ENCODE assay signal across 1 cellular context in the genomic region with DNA sequence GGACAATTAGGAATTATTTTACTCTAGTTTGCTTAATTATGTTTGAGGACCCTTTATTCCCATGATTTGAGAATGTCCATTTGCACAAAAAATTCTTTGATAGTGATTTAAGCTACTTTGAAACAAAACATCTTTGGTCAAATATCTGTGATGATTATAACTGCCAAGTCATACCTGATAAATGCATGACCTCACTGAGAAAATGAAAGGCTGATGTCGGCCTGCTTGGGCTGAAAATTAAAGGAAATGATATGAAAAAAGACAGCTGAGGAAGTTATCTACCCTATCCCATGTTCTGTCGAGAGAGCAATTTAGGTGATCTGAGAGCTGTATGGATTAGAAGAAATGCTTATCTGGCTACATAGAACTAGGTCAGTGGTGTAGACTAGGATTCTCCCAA.
TF ChIP-seq lines count a peak whose summit lies in the region.

No MANE protein-coding gene starts in this region.

TF ChIP-seq in SK-N-SH, 30 proteins besides CTCF, POLR2A, EP300 and RAD21 (continued from another document):
- no peak for TF ChIP-seq CHD2 (IDR thresholded peaks at IDR 0.05; ENCODE audit: low read length, partially characterized antibody)
- TF ChIP-seq SMC3 (IDR thresholded peaks at IDR 0.05; ENCODE audit: low read depth, low read length), result no peak
- TF ChIP-seq, protein P1, sequence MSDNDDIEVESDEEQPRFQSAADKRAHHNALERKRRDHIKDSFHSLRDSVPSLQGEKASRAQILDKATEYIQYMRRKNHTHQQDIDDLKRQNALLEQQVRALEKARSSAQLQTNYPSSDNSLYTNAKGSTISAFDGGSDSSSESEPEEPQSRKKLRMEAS (IDR thresholded peaks at IDR 0.05; ENCODE audit: low read depth), result no peak
- TF ChIP-seq GATA2 (CRISPR knock-in tag; IDR thresholded peaks at IDR 0.05), result no peak
- no peak for TF ChIP-seq FOXJ3 (CRISPR knock-in tag; IDR thresholded peaks at IDR 0.05)
- TF ChIP-seq, protein P2, sequence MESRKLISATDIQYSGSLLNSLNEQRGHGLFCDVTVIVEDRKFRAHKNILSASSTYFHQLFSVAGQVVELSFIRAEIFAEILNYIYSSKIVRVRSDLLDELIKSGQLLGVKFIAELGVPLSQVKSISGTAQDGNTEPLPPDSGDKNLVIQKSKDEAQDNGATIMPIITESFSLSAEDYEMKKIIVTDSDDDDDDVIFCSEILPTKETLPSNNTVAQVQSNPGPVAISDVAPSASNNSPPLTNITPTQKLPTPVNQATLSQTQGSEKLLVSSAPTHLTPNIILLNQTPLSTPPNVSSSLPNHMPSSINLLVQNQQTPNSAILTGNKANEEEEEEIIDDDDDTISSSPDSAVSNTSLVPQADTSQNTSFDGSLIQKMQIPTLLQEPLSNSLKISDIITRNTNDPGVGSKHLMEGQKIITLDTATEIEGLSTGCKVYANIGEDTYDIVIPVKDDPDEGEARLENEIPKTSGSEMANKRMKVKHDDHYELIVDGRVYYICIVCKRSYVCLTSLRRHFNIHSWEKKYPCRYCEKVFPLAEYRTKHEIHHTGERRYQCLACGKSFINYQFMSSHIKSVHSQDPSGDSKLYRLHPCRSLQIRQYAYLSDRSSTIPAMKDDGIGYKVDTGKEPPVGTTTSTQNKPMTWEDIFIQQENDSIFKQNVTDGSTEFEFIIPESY (IDR thresholded peaks at IDR 0.05; ENCODE audit: borderline replicate concordance, low read depth), result no peak
- TF ChIP-seq MEF2A (IDR thresholded peaks at IDR 0.05; ENCODE audit: borderline replicate concordance, low read depth), result no peak
